Comparison of ENCODE assay signal across 18 cellular contexts in the genomic region with DNA sequence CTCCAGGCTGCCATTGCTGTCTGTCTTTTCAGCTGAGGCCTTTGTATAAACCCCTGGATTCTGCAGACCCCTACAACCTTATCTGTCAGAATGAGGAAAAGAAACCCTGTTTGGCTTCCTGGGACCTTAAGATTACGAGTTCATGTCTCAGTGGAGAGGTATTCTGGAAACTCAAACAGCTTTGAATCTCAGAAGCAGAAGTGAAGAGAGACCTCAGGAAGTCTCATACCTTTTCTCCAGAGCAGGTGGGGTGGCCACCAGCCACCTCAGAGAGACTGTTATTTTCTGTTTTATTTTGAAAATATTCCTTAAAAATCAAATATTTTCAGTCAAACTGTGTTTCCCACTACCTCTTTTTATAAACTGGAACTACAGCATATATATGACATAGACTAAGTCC.
A peak's percentile ranks its signal among the peaks of the same experiment; 100 is the strongest.
DNase-seq lines count a peak whose midpoint lies in the region; ATAC-seq lines count a peak whose summit lies in the region.
"Had no signal": no experiment of that assay in that cellular context is flagged by ENCODE, and none has a peak within 500 bp of the region (broad histone marks: within the 10 kb centered on the region; RNA-seq: fewer than 3 reads in every experiment).

No MANE protein-coding gene starts in this region.

- peak overlapping the region; percentile 0 for H3K27ac ChIP-seq in HUES48 (ENCODE audit: low read depth, low read length)
- H3K27ac ChIP-seq in ectodermal cell (ENCODE audit: insufficient read depth, low read depth, low read length, poor library complexity, severe bottlenecking), result peak overlapping the region; percentile 76
- H3K27ac ChIP-seq: C4-2B, Peyer's patch had no signal

- H3K27me3 ChIP-seq in HUES48 (ENCODE audit: control insufficient read depth, insufficient read depth, low read length), result no peaks in the 10 kb centered on the region
- H3K27me3 ChIP-seq in ectodermal cell (ENCODE audit: control insufficient read depth, insufficient read depth, low read length, poor library complexity, severe bottlenecking), result no peaks in the 10 kb centered on the region
- H3K27me3 ChIP-seq: Peyer's patch had no signal

- no peak for DNase-seq in activated T-cell treated with anti-CD3 and anti-CD28 coated beads, Interleukin-2, amount 50 U/mL, for 72 hours
- no peak for DNase-seq in activated T-cell treated with anti-CD3 and anti-CD28 coated beads, Interleukin-2, amount 50 U/mL, for 4 hours
- DNase-seq in cortex of kidney (lab: John Stamatoyannopoulos, UW) (no peak), germinal center (ENCODE audit: low spot score) (no peak)
- DNase-seq in stimulated activated effector memory CD8-positive, alpha-beta T cell treated with anti-CD3 and anti-CD28 coated beads, Interleukin-12 subunit alpha, Interleukin-12 subunit beta, amount 100 ng/mL, for 72 hours (ENCODE audit: low spot score in 2 of 2), result no peak
- DNase-seq: EL, KBM-7, NCI-H1105, NCI-H187, NCI-H446 treated with DMSO at 0.1 percent for 48 hours, NCI-H748 treated with DMSO at 0.1 percent for 48 hours, Peyer's patch, Right ventricle myocardium superior had no signal

- peaks cover 15% of the 10 kb centered on the region for H3K4me1 Mint-ChIP-seq in activated T-cell treated with anti-CD3 and anti-CD28 coated beads, Interleukin-2, amount 50 U/mL, for 72 hours (ENCODE audit: low read depth)
- no peaks in the 10 kb centered on the region for H3K4me1 Mint-ChIP-seq in activated T-cell treated with anti-CD3 and anti-CD28 coated beads, Interleukin-2, amount 50 U/mL, for 4 hours (ENCODE audit: low read depth)
- H3K4me1 Mint-ChIP-seq in stimulated activated effector memory CD8-positive, alpha-beta T cell treated with anti-CD3 and anti-CD28 coated beads, Interleukin-12 subunit alpha, Interleukin-12 subunit beta, amount 100 ng/mL, for 72 hours, result no peaks in the 10 kb centered on the region
- H3K4me1 Mint-ChIP-seq: GM23338 had no signal

- peaks cover 0 to 2% of the 10 kb centered on the region in 2 donors for H3K9me3 Mint-ChIP-seq in activated T-cell treated with anti-CD3 and anti-CD28 coated beads, Interleukin-2, amount 50 U/mL, for 72 hours
- no peaks in the 10 kb centered on the region for H3K9me3 Mint-ChIP-seq in activated T-cell treated with anti-CD3 and anti-CD28 coated beads, Interleukin-2, amount 50 U/mL, for 4 hours
- no peaks in the 10 kb centered on the region for H3K9me3 Mint-ChIP-seq in stimulated activated effector memory CD8-positive, alpha-beta T cell treated with anti-CD3 and anti-CD28 coated beads, Interleukin-12 subunit alpha, Interleukin-12 subunit beta, amount 100 ng/mL, for 72 hours
- H3K9me3 Mint-ChIP-seq: GM23338 had no signal

- ATAC-seq in activated T-cell treated with anti-CD3 and anti-CD28 coated beads, Interleukin-2, amount 50 U/mL, for 72 hours (replicated peaks in 1 of 2), result no peak
- ATAC-seq in activated T-cell treated with anti-CD3 and anti-CD28 coated beads, Interleukin-2, amount 50 U/mL, for 4 hours, result no peak
- ATAC-seq in stimulated activated effector memory CD8-positive, alpha-beta T cell treated with anti-CD3 and anti-CD28 coated beads, Interleukin-12 subunit alpha, Interleukin-12 subunit beta, amount 100 ng/mL, for 72 hours, result no peak
- no peak for ATAC-seq in GM18873 (IDR thresholded peaks at IDR 0.05; ENCODE audit: low FRiP score, unreplicated experiment)

- H3K36me3 Mint-ChIP-seq in activated T-cell treated with anti-CD3 and anti-CD28 coated beads, Interleukin-2, amount 50 U/mL, for 72 hours (ENCODE audit: insufficient read depth in 2 of 2), result no peaks in the 10 kb centered on the region
- H3K36me3 Mint-ChIP-seq in activated T-cell treated with anti-CD3 and anti-CD28 coated beads, Interleukin-2, amount 50 U/mL, for 4 hours (ENCODE audit: insufficient read depth), result no peaks in the 10 kb centered on the region
- H3K36me3 Mint-ChIP-seq in stimulated activated effector memory CD8-positive, alpha-beta T cell treated with anti-CD3 and anti-CD28 coated beads, Interleukin-12 subunit alpha, Interleukin-12 subunit beta, amount 100 ng/mL, for 72 hours, result no peaks in the 10 kb centered on the region

- no peaks in the 10 kb centered on the region for H3K27me3 Mint-ChIP-seq in activated T-cell treated with anti-CD3 and anti-CD28 coated beads, Interleukin-2, amount 50 U/mL, for 72 hours (ENCODE audit: low read depth)
- no peaks in the 10 kb centered on the region for H3K27me3 Mint-ChIP-seq in activated T-cell treated with anti-CD3 and anti-CD28 coated beads, Interleukin-2, amount 50 U/mL, for 4 hours (ENCODE audit: low read depth)

- no peak overlapping the region for H3K9ac ChIP-seq in HUES48 (ENCODE audit: low read depth, low read length)

- H3K36me3 ChIP-seq in HUES48 (ENCODE audit: control insufficient read depth, insufficient read depth, low read length) (no peaks in the 10 kb centered on the region), ectodermal cell (ENCODE audit: control insufficient read depth, insufficient read depth, low read length) (no peaks in the 10 kb centered on the region)
- H3K36me3 ChIP-seq: Peyer's patch had no signal

- H3K27ac Mint-ChIP-seq in activated T-cell treated with anti-CD3 and anti-CD28 coated beads, Interleukin-2, amount 50 U/mL, for 72 hours, result peak overlapping the region; percentile 95
- no peak overlapping the region for H3K27ac Mint-ChIP-seq in stimulated activated effector memory CD8-positive, alpha-beta T cell treated with anti-CD3 and anti-CD28 coated beads, Interleukin-12 subunit alpha, Interleukin-12 subunit beta, amount 100 ng/mL, for 72 hours
- H3K27ac Mint-ChIP-seq: GM23338 had no signal

- H3K4me1 ChIP-seq in HUES48 (ENCODE audit: control insufficient read depth, insufficient read depth, low read length) (no peaks in the 10 kb centered on the region), ectodermal cell (ENCODE audit: control insufficient read depth, insufficient read depth, low read length) (peaks cover 19% of the 10 kb centered on the region)
- H3K4me1 ChIP-seq: Peyer's patch had no signal

- H3K4me3 ChIP-seq in HUES48 (ENCODE audit: low read depth, low read length) (no peak overlapping the region), ectodermal cell (ENCODE audit: insufficient read depth, low read depth, low read length) (no peak overlapping the region)
- H3K4me3 ChIP-seq: GM23338, Peyer's patch had no signal

- 50 to 72% methylated on average over 1 of the region's 1 CpG for WGBS in ectodermal cell, 2 experiments

- H3K9me3 ChIP-seq in HUES48 (ENCODE audit: control insufficient read depth, insufficient read depth, low read length) (no peaks in the 10 kb centered on the region), ectodermal cell (ENCODE audit: control insufficient read depth, low read length) (no peaks in the 10 kb centered on the region)
- H3K9me3 ChIP-seq: Peyer's patch had no signal

- H3K4me3 Mint-ChIP-seq in activated T-cell treated with anti-CD3 and anti-CD28 coated beads, Interleukin-2, amount 50 U/mL, for 72 hours, result no peak overlapping the region
- H3K4me3 Mint-ChIP-seq in activated T-cell treated with anti-CD3 and anti-CD28 coated beads, Interleukin-2, amount 50 U/mL, for 4 hours, result no peak overlapping the region
- H3K4me3 Mint-ChIP-seq in stimulated activated effector memory CD8-positive, alpha-beta T cell treated with anti-CD3 and anti-CD28 coated beads, Interleukin-12 subunit alpha, Interleukin-12 subunit beta, amount 100 ng/mL, for 72 hours, result no peak overlapping the region
- H3K4me3 Mint-ChIP-seq: GM23338 had no signal
